2 cellular contexts compared by ENCODE assay signal in genomic region chr1:98437540-98437939, GRCh38.
TF ChIP-seq lines count a peak whose summit lies in the region.

No MANE protein-coding gene starts in this region.

TF ChIP-seq in H1, 55 proteins besides CTCF, POLR2A, EP300 and RAD21:
- TF ChIP-seq TAF1 (IDR thresholded peaks at IDR 0.05; ENCODE audit: low read depth, low read length) (no peak), SIRT6 (IDR thresholded peaks at IDR 0.05; ENCODE audit: low read length) (no peak), SRF (IDR thresholded peaks at IDR 0.05; ENCODE audit: low read depth, low read length) (no peak), RNF2 (IDR thresholded peaks at IDR 0.05; ENCODE audit: borderline replicate concordance, low read depth, low read length, missing control alignments, poor library complexity, severe bottlenecking) (no peak), POU5F1 (IDR thresholded peaks at IDR 0.05; ENCODE audit: low read depth, low read length) (no peak), EGR1 (IDR thresholded peaks at IDR 0.05; ENCODE audit: borderline replicate concordance, low read depth, low read length) (no peak), GTF2F1 (IDR thresholded peaks at IDR 0.05; ENCODE audit: borderline replicate concordance, low read depth, low read length) (no peak), CBX8 (IDR thresholded peaks at IDR 0.05; ENCODE audit: borderline replicate concordance, low read depth, low read length) (no peak), MAFK (IDR thresholded peaks at IDR 0.05; ENCODE audit: low read depth, low read length) (no peak), CHD7 (IDR thresholded peaks at IDR 0.05; ENCODE audit: insufficient replicate concordance, low read length) (no peak), JUND (IDR thresholded peaks at IDR 0.05; ENCODE audit: low read length) (no peak), KDM1A (IDR thresholded peaks at IDR 0.05; ENCODE audit: borderline replicate concordance, low read length) (no peak), KDM4A (IDR thresholded peaks at IDR 0.05; ENCODE audit: low read depth, low read length, severe bottlenecking) (no peak), EZH2 (IDR thresholded peaks at IDR 0.05; ENCODE audit: low read depth, low read length, severe bottlenecking) (no peak), ASH2L (IDR thresholded peaks at IDR 0.05; ENCODE audit: low read length) (no peak), RXRA (IDR thresholded peaks at IDR 0.05; ENCODE audit: insufficient read depth, low read depth, low read length) (no peak), RFX5 (IDR thresholded peaks at IDR 0.05; ENCODE audit: borderline replicate concordance, low read depth, low read length) (no peak), KDM5A (IDR thresholded peaks at IDR 0.05; ENCODE audit: low read length) (no peak), SP1 (IDR thresholded peaks at IDR 0.05; ENCODE audit: low read depth, low read length) (no peak)
- TF ChIP-seq, protein P1, sequence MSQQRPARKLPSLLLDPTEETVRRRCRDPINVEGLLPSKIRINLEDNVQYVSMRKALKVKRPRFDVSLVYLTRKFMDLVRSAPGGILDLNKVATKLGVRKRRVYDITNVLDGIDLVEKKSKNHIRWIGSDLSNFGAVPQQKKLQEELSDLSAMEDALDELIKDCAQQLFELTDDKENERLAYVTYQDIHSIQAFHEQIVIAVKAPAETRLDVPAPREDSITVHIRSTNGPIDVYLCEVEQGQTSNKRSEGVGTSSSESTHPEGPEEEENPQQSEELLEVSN (IDR thresholded peaks at IDR 0.05): no peak

TF ChIP-seq in liver, 16 proteins besides CTCF, POLR2A, EP300 and RAD21:
- TF ChIP-seq SP1 (IDR thresholded peaks at IDR 0.05) (peak; percentile 49), FOXA2 (IDR thresholded peaks at IDR 0.05) (peak; percentile 96), JUND (IDR thresholded peaks at IDR 0.05) (peak in 1 of 2 donors; percentile 23), YY1 (IDR thresholded peaks at IDR 0.05) (no peak), HNF4G (IDR thresholded peaks at IDR 0.05) (peak; percentile 72), FOXA1 (IDR thresholded peaks at IDR 0.05) (peak; percentile 71), HNF4A (conservative IDR thresholded peaks at IDR 0.05) (peak; percentile 88 to 95), RXRA (IDR thresholded peaks at IDR 0.05) (peak; percentile 78 to 84), MAX (IDR thresholded peaks at IDR 0.05) (no peak), NR2F2 (IDR thresholded peaks at IDR 0.05) (peak; percentile 93), TAF1 (conservative IDR thresholded peaks at IDR 0.05) (no peak)
